Comparison of ENCODE assay signal across 8 cellular contexts in genomic region chr1:232880354-232880753, GRCh38.
A peak's percentile ranks its signal among the peaks of the same experiment; 100 is the strongest.
DNase-seq lines count a peak whose midpoint lies in the region; ATAC-seq and TF ChIP-seq lines count a peak whose summit lies in the region.

No MANE protein-coding gene starts in this region.

- POLR2A ChIA-PET in AG04450 (lab: Yijun Ruan, JAX): no interaction called here

- DNase-seq in AG04450 (ENCODE audit: low read depth, low spot score) (no peak), SK-MEL-5 (ENCODE audit: low read depth, low spot score) (peak; percentile 71), left ventricle myocardium inferior (no peak), ascending aorta (ENCODE audit: low spot score in 2 of 2) (no peak)
- DNase-seq in activated CD4-positive, CD25-positive, alpha-beta regulatory T cell (lab: John Stamatoyannopoulos, UW): no peak
- no peak for DNase-seq in activated T-helper 2 cell treated with anti-CD3 and anti-CD28 coated beads, Interferon-gamma antibody, Interleukin-2, Interleukin-4, amounts not matched to agents 10 μg/mL and 5 μg/mL and 100 μg/mL, durations not matched to agents 14 hours and 24 hours and 36 hours (ENCODE audit: low spot score)

- ATAC-seq in GM19324 (IDR thresholded peaks at IDR 0.05; ENCODE audit: low FRiP score, unreplicated experiment): no peak

- no peak overlapping the region for H3K27ac Mint-ChIP-seq in activated T-helper 2 cell treated with anti-CD3 and anti-CD28 coated beads, Interferon-gamma antibody, Interleukin-2, Interleukin-4, amounts not matched to agents 10 μg/mL and 5 μg/mL and 100 μg/mL, durations not matched to agents 14 hours and 24 hours and 36 hours

- peaks cover 3% of the 10 kb centered on the region for H3K9me3 Mint-ChIP-seq in activated T-helper 2 cell treated with anti-CD3 and anti-CD28 coated beads, Interferon-gamma antibody, Interleukin-2, Interleukin-4, amounts not matched to agents 10 μg/mL and 5 μg/mL and 100 μg/mL, durations not matched to agents 14 hours and 24 hours and 36 hours

- CTCF ChIA-PET in AG04450 (lab: Charles Lee): interaction anchor here (0.5 to 3.6 kb wide), 13 partner anchors 10 to 1510 kb away, joined by 3 to 29 read pairs (median 5); no protein-coding TSS in a partner anchor

- intact Hi-C loops in left ventricle myocardium inferior (cut with micrococcal nuclease): no loop called here
- intact Hi-C loops in ascending aorta (cut with DNase I): no loop called here
- intact Hi-C loops in activated T-helper 2 cell treated with anti-CD3 and anti-CD28 coated beads, Interferon-gamma antibody, Interleukin-2, Interleukin-4, amounts not matched to agents 10 μg/mL and 5 μg/mL and 100 μg/mL, durations not matched to agents 14 hours and 24 hours and 36 hours (cut with micrococcal nuclease): no loop called here

- in situ Hi-C loops in SK-MEL-5 (cut with HindIII; ENCODE audit: low pct_unique_long_range_greater_than_20kb, low sequenced_read_pairs): no loop called here

- no peaks in the 10 kb centered on the region for H3K27me3 Mint-ChIP-seq in activated T-helper 2 cell treated with anti-CD3 and anti-CD28 coated beads, Interferon-gamma antibody, Interleukin-2, Interleukin-4, amounts not matched to agents 10 μg/mL and 5 μg/mL and 100 μg/mL, durations not matched to agents 14 hours and 24 hours and 36 hours (ENCODE audit: low read depth)

- no peak overlapping the region for H3K4me3 ChIP-seq in AG04450 (ENCODE audit: low read depth, low read length)
- H3K4me3 ChIP-seq in left ventricle myocardium inferior: no peak overlapping the region
- H3K4me3 ChIP-seq in ascending aorta: no peak overlapping the region

- no peak overlapping the region for H3K27ac ChIP-seq in AG04450 (ENCODE audit: low read depth, low read length)
- no peak overlapping the region for H3K27ac ChIP-seq in left ventricle myocardium inferior (replicated peaks)
- H3K27ac ChIP-seq in ascending aorta: no peak overlapping the region

- H3K4me3 Mint-ChIP-seq in activated T-helper 2 cell treated with anti-CD3 and anti-CD28 coated beads, Interferon-gamma antibody, Interleukin-2, Interleukin-4, amounts not matched to agents 10 μg/mL and 5 μg/mL and 100 μg/mL, durations not matched to agents 14 hours and 24 hours and 36 hours (ENCODE audit: low read depth): no peak overlapping the region

- TF ChIP-seq CTCF in AG04450 (IDR thresholded peaks at IDR 0.05; ENCODE audit: low read depth, low read length): peak; percentile 63
- TF ChIP-seq CTCF in GM12873 (IDR thresholded peaks at IDR 0.05; ENCODE audit: insufficient read depth, low read depth, low read length, missing control alignments): peak; percentile 27
- peak; percentile 65 for TF ChIP-seq CTCF in left ventricle myocardium inferior (IDR thresholded peaks at IDR 0.05; ENCODE audit: borderline replicate concordance)
- peak in 1 of 3 experiments; percentile 6 for TF ChIP-seq CTCF in ascending aorta (IDR thresholded peaks at IDR 0.05)

- H3K27me3 ChIP-seq in AG04450 (ENCODE audit: control insufficient read depth, insufficient read depth, low read length) (peaks cover 2% of the 10 kb centered on the region), left ventricle myocardium inferior (ENCODE audit: low read depth) (no peaks in the 10 kb centered on the region), ascending aorta (no peaks in the 10 kb centered on the region)

- no peaks in the 10 kb centered on the region for H3K4me1 ChIP-seq in left ventricle myocardium inferior
- no peaks in the 10 kb centered on the region for H3K4me1 ChIP-seq in ascending aorta

- H3K36me3 ChIP-seq in left ventricle myocardium inferior (no peaks in the 10 kb centered on the region), ascending aorta (no peaks in the 10 kb centered on the region)

- H3K9me3 ChIP-seq in AG04450 (ENCODE audit: control insufficient read depth, insufficient read depth, low read length): no peaks in the 10 kb centered on the region
- no peaks in the 10 kb centered on the region for H3K9me3 ChIP-seq in left ventricle myocardium inferior (replicated peaks)
- no peaks in the 10 kb centered on the region for H3K9me3 ChIP-seq in ascending aorta

- H3K36me3 Mint-ChIP-seq in activated T-helper 2 cell treated with anti-CD3 and anti-CD28 coated beads, Interferon-gamma antibody, Interleukin-2, Interleukin-4, amounts not matched to agents 10 μg/mL and 5 μg/mL and 100 μg/mL, durations not matched to agents 14 hours and 24 hours and 36 hours (ENCODE audit: low read depth): no peaks in the 10 kb centered on the region

- H3K4me1 Mint-ChIP-seq in activated T-helper 2 cell treated with anti-CD3 and anti-CD28 coated beads, Interferon-gamma antibody, Interleukin-2, Interleukin-4, amounts not matched to agents 10 μg/mL and 5 μg/mL and 100 μg/mL, durations not matched to agents 14 hours and 24 hours and 36 hours (ENCODE audit: low read depth): peaks cover 18% of the 10 kb centered on the region
